1 cellular context compared by ENCODE assay signal in genomic region chr2:204051476-204051875, GRCh38.
TF ChIP-seq lines count a peak whose summit lies in the region.

No MANE protein-coding gene starts in this region.

TF ChIP-seq in H1, 55 proteins besides CTCF, POLR2A, EP300 and RAD21 (continued from another document):
- TF ChIP-seq BCL11A (IDR thresholded peaks at IDR 0.05; ENCODE audit: low read depth in 2 of 2, low read length in 2 of 2) = no peak
- no peak for TF ChIP-seq SIX5 (IDR thresholded peaks at IDR 0.05; ENCODE audit: low read depth, low read length)
- TF ChIP-seq YY1 (IDR thresholded peaks at IDR 0.05; ENCODE audit: low read depth, low read length) = no peak
- TF ChIP-seq TAF7 (optimal IDR thresholded peaks at IDR 0.05; ENCODE audit: borderline replicate concordance, low read depth, low read length) = no peak
- TF ChIP-seq CBX8 (IDR thresholded peaks at IDR 0.05; ENCODE audit: borderline replicate concordance, low read depth, low read length) = no peak
- TF ChIP-seq EGR1 (IDR thresholded peaks at IDR 0.05; ENCODE audit: borderline replicate concordance, low read depth, low read length) = no peak
- TF ChIP-seq POU5F1 (IDR thresholded peaks at IDR 0.05; ENCODE audit: low read depth, low read length) = no peak
- TF ChIP-seq CEBPB (IDR thresholded peaks at IDR 0.05; ENCODE audit: low read depth, low read length) = no peak
- no peak for TF ChIP-seq BACH1 (IDR thresholded peaks at IDR 0.05; ENCODE audit: low read length)
- TF ChIP-seq TEAD4 (IDR thresholded peaks at IDR 0.05; ENCODE audit: low read depth, low read length) = no peak
